Comparison of ENCODE assay signal across 8 cellular contexts in genomic region chr17:7217113-7217987, GRCh38. TPM values are rescaled to one million over a fixed set of nuclear protein-coding genes. Genes with fewer than 3 reads are reported as not detected.
DNase-seq lines count a peak whose midpoint lies in the region; ATAC-seq, FAIRE-seq and TF ChIP-seq lines count a peak whose summit lies in the region.

No MANE protein-coding gene starts in this region.

- DNase-seq in A549 (ENCODE audit: low read depth in 1 of 2, low spot score in 1 of 2) (peak; percentile 74 to 76), GM12891 (ENCODE audit: insufficient read length, low spot score) (no peak), RWPE1 (ENCODE audit: low spot score) (no peak), dedifferentiated amniotic fluid mesenchymal stem cell (ENCODE audit: extremely low spot score) (peak; percentile 57), memory B cell (ENCODE audit: low spot score in 2 of 2) (no peak), upper lobe of left lung (peak; percentile 42 to 82), KG1 (lab: John Stamatoyannopoulos, UW) (no peak)
- DNase-seq in stimulated activated CD4-positive, alpha-beta T cell treated with anti-CD3 and anti-CD28 coated beads, Interleukin-2, amount 100 ng/mL, for 24 hours = no peak

- no peaks in the 10 kb centered on the region for H3K36me3 Mint-ChIP-seq in memory B cell

- TF ChIP-seq EP300 in A549 (IDR thresholded peaks at IDR 0.05) (no peak), upper lobe of left lung (IDR thresholded peaks at IDR 0.05) (no peak)

- FAIRE-seq in A549 (lab: Jason Lieb, UNC) = no peak
- FAIRE-seq in GM12891 (lab: Jason Lieb, UNC) = peak; percentile 52

- peak overlapping the region; percentile 73 to 98 for H3K27ac ChIP-seq in A549
- peak overlapping the region; percentile 99 for H3K27ac ChIP-seq in RWPE1
- H3K27ac ChIP-seq in upper lobe of left lung = peak overlapping the region; percentile 47 to 100 (median 82)

- peaks cover 50% of the 10 kb centered on the region for H3K4me1 Mint-ChIP-seq in memory B cell

- CTCF ChIA-PET in A549 (lab: Yijun Ruan, JAX) (interaction anchor here (0.8 to 10.0 kb wide), 6 partner anchors 20 to 172 kb away, joined by 3 to 169 read pairs (median 14); partner anchors contain the start of genes DVL2, GABARAP and PHF23), RWPE1 (lab: Yijun Ruan, JAX) (no interaction called here)

- H3K9me3 ChIP-seq in A549 (no peaks in the 10 kb centered on the region), upper lobe of left lung (no peaks in the 10 kb centered on the region)

- peak overlapping the region; percentile 96 for H3K4me2 ChIP-seq in A549

- TF ChIP-seq RAD21 in A549 (conservative IDR thresholded peaks at IDR 0.05 in 1 of 2, IDR thresholded peaks at IDR 0.05 in 1 of 2) = no peak

- ATAC-seq in A549 (no peak), memory B cell (ENCODE audit: low read depth) (no peak), upper lobe of left lung (ENCODE audit: low FRiP score in 2 of 2) (no peak)

- peak overlapping the region; percentile 47 for H3K4me3 Mint-ChIP-seq in memory B cell

- H3K4me3 ChIP-seq in A549 (peak overlapping the region; percentile 51), upper lobe of left lung (peak overlapping the region; percentile 45 to 60 (median 48))

- peaks cover 6% of the 10 kb centered on the region for H3K27me3 Mint-ChIP-seq in memory B cell

- H3K9me3 Mint-ChIP-seq in memory B cell = no peaks in the 10 kb centered on the region

- peaks cover 0 to 14% (median 10%) of the 10 kb centered on the region in 4 donors for H3K36me3 ChIP-seq in upper lobe of left lung

- H3K27me3 ChIP-seq in upper lobe of left lung = no peaks in the 10 kb centered on the region

- no peak for TF ChIP-seq POLR2A in A549 (IDR thresholded peaks at IDR 0.05; ENCODE audit: low read length)
- no peak for TF ChIP-seq POLR2A in GM12891 (IDR thresholded peaks at IDR 0.05; ENCODE audit: low read depth, low read length)
- no peak for TF ChIP-seq POLR2A in upper lobe of left lung (IDR thresholded peaks at IDR 0.05)

- POLR2A ChIA-PET in A549 (lab: Yijun Ruan, JAX) (interaction anchor here (0.5 to 1.6 kb wide), 5 partner anchors 17 to 186 kb away, joined by 3 to 10 read pairs (median 3); partner anchors contain the start of genes DVL2 and TMEM256), RWPE1 (lab: Yijun Ruan, JAX; ENCODE audit: low non-redundant PET) (no interaction called here)

- H3K4me1 ChIP-seq in A549 (peaks cover 56% of the 10 kb centered on the region), upper lobe of left lung (peaks cover 59 to 82% (median 66%) of the 10 kb centered on the region in 4 donors)

- H3K27ac Mint-ChIP-seq in memory B cell = no peak overlapping the region

- TF ChIP-seq CTCF in A549 (IDR thresholded peaks at IDR 0.05) (no peak), RWPE1 (conservative IDR thresholded peaks at IDR 0.05; ENCODE audit: low read depth) (no peak), upper lobe of left lung (IDR thresholded peaks at IDR 0.05) (no peak)

- 19% methylated on average over 14 of the region's 32 CpGs for WGBS in A549 (ENCODE audit: missing lambda C conversion rate)
- 1 to 7% methylated on average over 17 to 22 of the region's 32 CpGs for WGBS in upper lobe of left lung, 2 donors

TF ChIP-seq in A549, 52 proteins besides CTCF, POLR2A, EP300 and RAD21 (continues in another document):
- TF ChIP-seq JUN (IDR thresholded peaks at IDR 0.05) = no peak
- TF ChIP-seq NPAS2 (CRISPR knock-in tag; IDR thresholded peaks at IDR 0.05; ENCODE audit: borderline replicate concordance) = no peak
- TF ChIP-seq ELK1 (IDR thresholded peaks at IDR 0.05; ENCODE audit: low read depth, low read length) = no peak
- TF ChIP-seq PHF8 (IDR thresholded peaks at IDR 0.05; ENCODE audit: borderline replicate concordance, low read depth) = no peak
- no peak for TF ChIP-seq CBX8 (IDR thresholded peaks at IDR 0.05)
- no peak for TF ChIP-seq SMC3 (IDR thresholded peaks at IDR 0.05)
- TF ChIP-seq MYC (IDR thresholded peaks at IDR 0.05; ENCODE audit: borderline replicate concordance, low read length) = no peak
- no peak for TF ChIP-seq MAX (IDR thresholded peaks at IDR 0.05)
- no peak for TF ChIP-seq ZSCAN20 (CRISPR knock-in tag; IDR thresholded peaks at IDR 0.05)

TF ChIP-seq in GM12891, 5 proteins besides CTCF, POLR2A, EP300 and RAD21:
- TF ChIP-seq TAF1 (IDR thresholded peaks at IDR 0.05; ENCODE audit: low read depth, low read length) (peak; percentile 33), SPI1 (IDR thresholded peaks at IDR 0.05; ENCODE audit: low read depth, low read length) (no peak), POU2F2 (IDR thresholded peaks at IDR 0.05; ENCODE audit: low read depth, low read length) (no peak), PAX5 (IDR thresholded peaks at IDR 0.05; ENCODE audit: insufficient read depth, low read length, severe bottlenecking) (no peak)
TF ChIP-seq in GM12891: peak in this region for 1.

RNA-seq across cellular contexts. Expression of gene DLG4, which starts 2.3 kb away (rescaled TPM):
- polyA plus RNA-seq in A549 (2011; rRNA removed) (8.3 and 9.2 TPM in 2 replicates), A549 (2017; fragmentation: RNase III; extraction: RNeasy Plus Mini Kit Qiagen cat#74134 plus additional on column Dnase treatment) (16.1 to 22.6 TPM (median 21.3 TPM) in 3 replicates)
- polyA plus RNA-seq in A549 (2012; cell fraction: cytosol; rRNA removed) = 10.9 and 12.1 TPM in 2 replicates
- 29.1 and 29.3 TPM in 2 replicates for polyA plus RNA-seq in A549 (2012; cell fraction: nucleus; rRNA removed)
- polyA minus RNA-seq in A549 (2011; rRNA and poly(A)+ RNA removed) = 10.5 and 12.4 TPM in 2 replicates
- 8.3 TPM for polyA plus RNA-seq in GM12891 (2012; ENCODE audit: low read depth, missing spikeins)
- 10 to 100 TPM; 10.5 to 32.5 (median 19.4) TPM for total RNA-seq in upper lobe of left lung

RNA-seq across cellular contexts. Expression of gene ACADVL, which starts 2.4 kb away (rescaled TPM):
- polyA plus RNA-seq in A549 (2011; rRNA removed) (238 and 288 TPM in 2 replicates), A549 (2017; fragmentation: RNase III; extraction: RNeasy Plus Mini Kit Qiagen cat#74134 plus additional on column Dnase treatment) (392 to 429 TPM (median 425 TPM) in 3 replicates)
- 382 and 426 TPM in 2 replicates for polyA plus RNA-seq in A549 (2012; cell fraction: cytosol; rRNA removed)
- 3,030 and 3,491 TPM in 2 replicates for polyA plus RNA-seq in A549 (2012; cell fraction: nucleus; rRNA removed)
- polyA minus RNA-seq in A549 (2011; rRNA and poly(A)+ RNA removed) = 239 and 248 TPM in 2 replicates
- 318 TPM for polyA plus RNA-seq in GM12891 (2012; ENCODE audit: low read depth, missing spikeins)
- 1,000 to 10,000 TPM in 2 of 6 donors, 100 to 1,000 TPM in 4; 377 to 1,449 (median 553) TPM for total RNA-seq in upper lobe of left lung

RNA-seq across cellular contexts. Expression of gene DVL2, which starts 17.0 kb away (rescaled TPM):
- polyA plus RNA-seq in A549 (2011; rRNA removed) = 5.7 and 9.6 TPM in 2 replicates
- polyA plus RNA-seq in A549 (2012; cell fraction: cytosol; rRNA removed) = 6.5 and 9.2 TPM in 2 replicates
- 13.8 and 22.3 TPM in 2 replicates for polyA plus RNA-seq in A549 (2012; cell fraction: nucleus; rRNA removed)
- 30.7 to 40.4 TPM (median 37.7 TPM) in 3 replicates for polyA plus RNA-seq in A549 (2017; fragmentation: RNase III; extraction: RNeasy Plus Mini Kit Qiagen cat#74134 plus additional on column Dnase treatment)
- polyA minus RNA-seq in A549 (2011; rRNA and poly(A)+ RNA removed) = 27.8 and 36.3 TPM in 2 replicates
- 24.0 TPM for polyA plus RNA-seq in GM12891 (2012; ENCODE audit: low read depth, missing spikeins)
- total RNA-seq in upper lobe of left lung = 10 to 100 TPM; 40.4 to 70.2 (median 42.4) TPM

RNA-seq across cellular contexts. Expression of gene PHF23, which starts 21.9 kb away (rescaled TPM):
- polyA plus RNA-seq in A549 (2011; rRNA removed) = 52.1 and 61.2 TPM in 2 replicates
- polyA plus RNA-seq in A549 (2012; cell fraction: cytosol; rRNA removed) = 43.2 and 48.2 TPM in 2 replicates
- polyA plus RNA-seq in A549 (2012; cell fraction: nucleus; rRNA removed) = 28.6 and 32.6 TPM in 2 replicates
- 70.9 to 80.2 TPM (median 79.1 TPM) in 3 replicates for polyA plus RNA-seq in A549 (2017; fragmentation: RNase III; extraction: RNeasy Plus Mini Kit Qiagen cat#74134 plus additional on column Dnase treatment)
- 66.5 and 74.4 TPM in 2 replicates for polyA minus RNA-seq in A549 (2011; rRNA and poly(A)+ RNA removed)
- polyA plus RNA-seq in GM12891 (2012; ENCODE audit: low read depth, missing spikeins) = 23.0 TPM
- 10 to 100 TPM; 25.4 to 54.5 (median 31.2) TPM for total RNA-seq in upper lobe of left lung

RNA-seq across cellular contexts. Expression of gene GABARAP, which starts 24.9 kb away (rescaled TPM):
- polyA plus RNA-seq in A549 (2011; rRNA removed) (399 and 502 TPM in 2 replicates), A549 (2017; fragmentation: RNase III; extraction: RNeasy Plus Mini Kit Qiagen cat#74134 plus additional on column Dnase treatment) (431 to 510 TPM (median 504 TPM) in 3 replicates)
- polyA plus RNA-seq in A549 (2012; cell fraction: cytosol; rRNA removed) = 329 and 360 TPM in 2 replicates
- polyA plus RNA-seq in A549 (2012; cell fraction: nucleus; rRNA removed) = 93.2 and 184 TPM in 2 replicates
- polyA minus RNA-seq in A549 (2011; rRNA and poly(A)+ RNA removed) = 305 and 331 TPM in 2 replicates
- 366 TPM for polyA plus RNA-seq in GM12891 (2012; ENCODE audit: low read depth, missing spikeins)
- total RNA-seq in upper lobe of left lung = 100 to 1,000 TPM; 381 to 631 (median 601) TPM

Comparison
In these comparisons a context has a peak if more than half of its experiments do, and no peak if none do; other contexts are left out.
1. DNase-seq: peak in A549 (2 of 2), dedifferentiated amniotic fluid mesenchymal stem cell (single experiment) and upper lobe of left lung (2 of 2); none in GM12891 (single experiment), RWPE1 (single experiment), memory B cell (0 of 2), KG1 (single experiment) and stimulated activated CD4-positive, alpha-beta T cell treated with anti-CD3 and anti-CD28 coated beads, Interleukin-2, amount 100 ng/mL, for 24 hours (0 of 2).
2. Peak in every context shown above with its lines, with median percentiles within 50 percentile points of each other: H3K27ac ChIP-seq.